In genomic region chr9:93612796-93613154, GRCh38 we compare ENCODE assay signal across 10 cellular contexts.
A peak's percentile ranks its signal among the peaks of the same experiment; 100 is the strongest.
DNase-seq lines count a peak whose midpoint lies in the region; ATAC-seq and TF ChIP-seq lines count a peak whose summit lies in the region.
"Had no signal": no experiment of that assay in that cellular context is flagged by ENCODE, and none has a peak within 500 bp of the region (broad histone marks: within the 10 kb centered on the region; RNA-seq: fewer than 3 reads in every experiment).

No MANE protein-coding gene starts in this region.

- peak overlapping the region; percentile 51 for H3K27ac ChIP-seq in epithelial cell of prostate

- TF ChIP-seq CTCF in GM12865 (IDR thresholded peaks at IDR 0.05; ENCODE audit: insufficient read depth, low read depth, low read length, missing control alignments) = no peak

- ATAC-seq in GM19463 (IDR thresholded peaks at IDR 0.05; ENCODE audit: unreplicated experiment) (peak; percentile 80), HG03135 (IDR thresholded peaks at IDR 0.05; ENCODE audit: unreplicated experiment) (no peak)

- DNase-seq in GM12865 (ENCODE audit: low read depth) (peak; percentile 46), NCI-H1417 treated with DMSO at 0.1 percent for 48 hours (lab: John Stamatoyannopoulos, UW) (peak; percentile 39), epithelial cell of prostate (ENCODE audit: low read depth, low spot score) (peak; percentile 18), NOMO-1 treated with dmso at 0.1 percent for 144 hours (lab: John Stamatoyannopoulos, UW; ENCODE audit: unreplicated experiment) (no peak), HuH-7.5 (ENCODE audit: low spot score) (no peak), NCI-H1092 treated with DMSO at 0.1 percent for 48 hours (lab: John Stamatoyannopoulos, UW) (no peak)
- DNase-seq: activated gamma-delta T cell, kidney had no signal

- no peak overlapping the region for H3K4me3 ChIP-seq in GM12865 (ENCODE audit: low read depth, low read length)

Comparison
In these comparisons a context has a peak if more than half of its experiments do, and no peak if none do; other contexts are left out.
1. DNase-seq: peak in GM12865 (single experiment), NCI-H1417 treated with DMSO at 0.1 percent for 48 hours (single experiment) and epithelial cell of prostate (single experiment); none in NOMO-1 treated with dmso at 0.1 percent for 144 hours (single experiment), HuH-7.5 (single experiment) and NCI-H1092 treated with DMSO at 0.1 percent for 48 hours (single experiment).